30 cellular contexts compared by ENCODE assay signal in genomic region chr11:69265911-69266510, GRCh38. TPM values are rescaled to one million over a fixed set of nuclear protein-coding genes. Genes with fewer than 3 reads are reported as not detected.
"Had no signal": no experiment of that assay in that cellular context is flagged by ENCODE, and none has a peak within 500 bp of the region (broad histone marks: within the 10 kb centered on the region; RNA-seq: fewer than 3 reads in every experiment).

No MANE protein-coding gene starts in this region.

- H3K9me3 Mint-ChIP-seq: activated CD8-positive, alpha-beta T cell treated with anti-CD3 and anti-CD28 coated beads for 36 hours; activated naive CD8-positive, alpha-beta T cell treated with anti-CD3 and anti-CD28 coated beads for 36 hours; central memory CD8-positive, alpha-beta T cell had no signal

- H3K9ac ChIP-seq: KMS-11, SK-N-SH had no signal

- ATAC-seq: activated CD8-positive, alpha-beta T cell treated with anti-CD3 and anti-CD28 coated beads for 36 hours; activated T-cell treated with anti-CD3 and anti-CD28 coated beads, Interleukin-2, amount 50 U/mL, for 72 hours; activated T-helper 17 cell treated with anti-CD3 and anti-CD28 coated beads, Interleukin-2, amount 50 U/mL, for 72 hours; Panc1 had no signal

- DNase-seq: activated CD4-positive, alpha-beta T cell treated with anti-CD3 and anti-CD28 coated beads, Interleukin-2, amount 10 ng/mL, durations not matched to agents 24 days and 14 days; activated CD4-positive, alpha-beta T cell treated with anti-CD3 and anti-CD28 coated beads, Interleukin-2, amount 50 U/mL, for 4 hours; activated CD8-positive, alpha-beta T cell treated with anti-CD3 and anti-CD28 coated beads for 36 hours; activated effector memory CD4-positive, alpha-beta T cell treated with anti-CD3 and anti-CD28 coated beads, Interleukin-2, amount 50 U/mL, for 16 hours; activated naive CD4-positive, alpha-beta T cell; activated naive CD4-positive, alpha-beta T cell treated with anti-CD3 and anti-CD28 coated beads, Interleukin-2, amount 50 U/mL, for 16 hours; activated naive CD8-positive, alpha-beta T cell treated with anti-CD3 and anti-CD28 coated beads for 36 hours; activated T-cell treated with anti-CD3 and anti-CD28 coated beads, Interleukin-2, amount 50 U/mL, for 1 hour; activated T-cell treated with anti-CD3 and anti-CD28 coated beads, Interleukin-2, amount 50 U/mL, for 72 hours; amniotic stem cell; aorta; MM.1S; MV-4-11; NCI-H1092; NCI-H1417 treated with DMSO at 0.1 percent for 48 hours; NCI-H187 treated with DMSO at 0.1 percent for 48 hours; NCI-H2081 treated with DMSO at 0.1 percent for 48 hours; NCI-H226; NCI-H446 treated with DMSO at 0.1 percent for 48 hours; NCI-H526; SHP77 treated with DMSO at 0.1 percent for 48 hours; SK-N-SH had no signal

- H3K36me3 ChIP-seq: cardiac muscle cell, SJSA1 had no signal

- H3K4me1 ChIP-seq: SJSA1 had no signal

- H3K27me3 Mint-ChIP-seq: activated naive CD8-positive, alpha-beta T cell treated with anti-CD3 and anti-CD28 coated beads for 36 hours had no signal

- H3K4me1 Mint-ChIP-seq: activated CD4-positive, alpha-beta T cell treated with anti-CD3 and anti-CD28 coated beads, Interleukin-2, amount 10 ng/mL, durations not matched to agents 24 days and 14 days; activated naive CD8-positive, alpha-beta T cell treated with anti-CD3 and anti-CD28 coated beads for 36 hours; central memory CD8-positive, alpha-beta T cell had no signal

- H3K27ac ChIP-seq: cardiac muscle cell, KMS-11, SJSA1 had no signal

- H3K4me2 ChIP-seq: KMS-11, SK-N-SH had no signal

- H3K27me3 ChIP-seq: cardiac muscle cell, SJSA1 had no signal

- H3K4me3 ChIP-seq: cardiac muscle cell, SJSA1 had no signal

- H3K9me3 ChIP-seq: SJSA1, SK-N-SH had no signal

- H3K27ac Mint-ChIP-seq: activated CD4-positive, alpha-beta T cell treated with anti-CD3 and anti-CD28 coated beads, Interleukin-2, amount 10 ng/mL, durations not matched to agents 24 days and 14 days; activated CD8-positive, alpha-beta T cell treated with anti-CD3 and anti-CD28 coated beads for 36 hours; activated naive CD8-positive, alpha-beta T cell treated with anti-CD3 and anti-CD28 coated beads for 36 hours; activated T-cell treated with anti-CD3 and anti-CD28 coated beads, Interleukin-2, amount 50 U/mL, for 72 hours; activated T-helper 17 cell treated with anti-CD3 and anti-CD28 coated beads, Interleukin-2, amount 50 U/mL, for 72 hours; T-helper 1 cell treated with Interleukin-12 subunit alpha and Interleukin-12 subunit beta and Interleukin-4 antibody, amounts not matched to agents 30 μg/mL and 1 μg/mL, for 36 hours; T-helper 2 cell treated with Interferon-gamma antibody and Interleukin-4, amounts not matched to agents 5 μg/mL and 100 μg/mL, for 36 hours had no signal

- H3K4me3 Mint-ChIP-seq: activated CD4-positive, alpha-beta T cell treated with anti-CD3 and anti-CD28 coated beads, Interleukin-2, amount 10 ng/mL, durations not matched to agents 24 days and 14 days; activated CD8-positive, alpha-beta T cell treated with anti-CD3 and anti-CD28 coated beads for 36 hours; activated naive CD8-positive, alpha-beta T cell treated with anti-CD3 and anti-CD28 coated beads for 36 hours; activated T-cell treated with anti-CD3 and anti-CD28 coated beads, Interleukin-2, amount 50 U/mL, for 72 hours; activated T-helper 17 cell treated with anti-CD3 and anti-CD28 coated beads, Interleukin-2, amount 50 U/mL, for 72 hours; central memory CD8-positive, alpha-beta T cell; T-helper 1 cell treated with Interleukin-12 subunit alpha and Interleukin-12 subunit beta and Interleukin-4 antibody, amounts not matched to agents 30 μg/mL and 1 μg/mL, for 36 hours; T-helper 2 cell treated with Interferon-gamma antibody and Interleukin-4, amounts not matched to agents 5 μg/mL and 100 μg/mL, for 36 hours had no signal

RNA-seq across cellular contexts. Expression of gene MYEOV, which starts 27.9 kb away (rescaled TPM):
- total RNA-seq: activated CD8-positive, alpha-beta T cell treated with anti-CD3 and anti-CD28 coated beads for 36 hours; activated naive CD8-positive, alpha-beta T cell treated with anti-CD3 and anti-CD28 coated beads for 36 hours had no signal
- polyA plus RNA-seq: aorta, cardiac muscle cell had no signal
